ENCODE assay signal across 18 cellular contexts in the genomic region with DNA sequence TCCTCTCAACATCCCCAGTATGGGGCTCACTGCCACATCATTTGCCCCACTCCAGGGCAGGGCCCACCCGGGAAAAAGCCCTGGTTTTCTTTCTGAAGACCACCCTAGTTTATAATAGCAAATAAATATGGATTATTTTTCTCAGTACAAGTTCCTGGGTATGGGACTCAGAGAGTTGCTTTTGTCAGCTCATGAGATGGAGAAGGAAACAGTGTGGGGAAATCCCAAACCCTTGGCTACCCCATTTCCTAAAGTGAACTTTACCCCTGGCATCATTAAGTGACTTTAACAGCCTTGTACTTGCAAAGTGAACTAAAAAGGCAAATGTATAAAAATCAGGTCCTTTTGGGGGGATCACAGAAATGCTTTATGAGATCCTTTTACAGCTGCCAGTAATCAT.
A peak's percentile ranks its signal among the peaks of the same experiment; 100 is the strongest.
DNase-seq lines count a peak whose midpoint lies in the region; TF ChIP-seq lines count a peak whose summit lies in the region.
"Had no signal": no experiment of that assay in that cellular context is flagged by ENCODE, and none has a peak within 500 bp of the region (broad histone marks: within the 10 kb centered on the region; RNA-seq: fewer than 3 reads in every experiment).

No MANE protein-coding gene starts in this region.

- H3K36me3 ChIP-seq in GM23248 (ENCODE audit: low read depth) (no peaks in the 10 kb centered on the region), colonic mucosa (no peaks in the 10 kb centered on the region), skeletal muscle satellite cell (ENCODE audit: insufficient read depth, low read length) (no peaks in the 10 kb centered on the region), neural progenitor cell (no peaks in the 10 kb centered on the region)

- no peak for DNase-seq in GM23248
- no peak for DNase-seq in colonic mucosa
- no peak for DNase-seq in SHP77 (lab: John Stamatoyannopoulos, UW)
- no peak for DNase-seq in neural progenitor cell (ENCODE audit: low spot score)
- no peak for DNase-seq in NCI-H526 (lab: John Stamatoyannopoulos, UW)
- no peak for DNase-seq in COLO668 (lab: John Stamatoyannopoulos, UW; ENCODE audit: unreplicated experiment)
- DNase-seq: Calu3; CD4-positive, alpha-beta memory T cell; GF-D8; GOT3; KBM-7; NCI-H1694 treated with DMSO at 0.1 percent for 48 hours; NCI-H774; PC-3 had no signal

- H3K27me3 ChIP-seq in GM23248 (replicated peaks; ENCODE audit: insufficient read depth) (no peaks in the 10 kb centered on the region), colonic mucosa (no peaks in the 10 kb centered on the region), skeletal muscle satellite cell (ENCODE audit: control insufficient read depth, insufficient read depth, low read length) (no peaks in the 10 kb centered on the region), neural progenitor cell (peaks cover 27% of the 10 kb centered on the region)

- H3K4me3 ChIP-seq in GM23248 (no peak overlapping the region), colonic mucosa (no peak overlapping the region), skeletal muscle satellite cell (ENCODE audit: low read length) (no peak overlapping the region), neural progenitor cell (no peak overlapping the region)
- H3K4me3 ChIP-seq: A549 had no signal

- H4K20me1 ChIP-seq in GM23248 (ENCODE audit: insufficient read depth), result no peaks in the 10 kb centered on the region
- H4K20me1 ChIP-seq in neural progenitor cell (ENCODE audit: low read depth), result no peaks in the 10 kb centered on the region

- in situ Hi-C loops in GM23248 (cut with MboI), result no loop called here

- H3F3A ChIP-seq in GM23248 (ENCODE audit: insufficient read depth) (no peaks in the 10 kb centered on the region), neural progenitor cell (ENCODE audit: low read depth) (no peaks in the 10 kb centered on the region)

- no peak overlapping the region for H3K27ac ChIP-seq in GM23248
- H3K27ac ChIP-seq in colonic mucosa, result peak overlapping the region; percentile 32
- H3K27ac ChIP-seq in neural progenitor cell, result no peak overlapping the region
- H3K27ac ChIP-seq: A549, RWPE1 had no signal

- intact Hi-C loops in colonic mucosa (cut with DNase I), result no loop called here

- peaks cover 39% of the 10 kb centered on the region for H3K4me1 Mint-ChIP-seq in nephron
- H3K4me1 Mint-ChIP-seq in neural progenitor cell, result peaks cover 30% of the 10 kb centered on the region

- 91 to 95% methylated on average over 1 of the region's 1 CpG for WGBS in GM23248 (ENCODE audit: low coverage in 1 of 2, low lambda C conversion rate in 2 of 2, missing lambda C conversion rate in 2 of 2), 2 experiments

- no peaks in the 10 kb centered on the region for H3K36me3 Mint-ChIP-seq in nephron (ENCODE audit: low read depth)
- peaks cover 2% of the 10 kb centered on the region for H3K36me3 Mint-ChIP-seq in neural progenitor cell
- H3K36me3 Mint-ChIP-seq: CD4-positive, alpha-beta memory T cell had no signal

- H3K4me1 ChIP-seq in GM23248 (ENCODE audit: insufficient read depth) (peaks cover 18% of the 10 kb centered on the region), colonic mucosa (peaks cover 3% of the 10 kb centered on the region), skeletal muscle satellite cell (ENCODE audit: control insufficient read depth, insufficient read depth, low read length) (peaks cover 41% of the 10 kb centered on the region), neural progenitor cell (peaks cover 9% of the 10 kb centered on the region)
- H3K4me1 ChIP-seq: A549 had no signal

- no peak overlapping the region for H3K4me3 Mint-ChIP-seq in nephron
- no peak overlapping the region for H3K4me3 Mint-ChIP-seq in neural progenitor cell
- H3K4me3 Mint-ChIP-seq: CD4-positive, alpha-beta memory T cell had no signal

- H3K9me3 ChIP-seq in GM23248 (ENCODE audit: low read depth), result no peaks in the 10 kb centered on the region
- H3K9me3 ChIP-seq in colonic mucosa, result no peaks in the 10 kb centered on the region
- no peaks in the 10 kb centered on the region for H3K9me3 ChIP-seq in skeletal muscle satellite cell (replicated peaks; ENCODE audit: low read length)
- H3K9me3 ChIP-seq in neural progenitor cell (ENCODE audit: low read depth), result no peaks in the 10 kb centered on the region
- H3K9me3 ChIP-seq: A549 had no signal

- TF ChIP-seq CTCF in colonic mucosa (IDR thresholded peaks at IDR 0.05) (no peak), nephron (IDR thresholded peaks at IDR 0.05; ENCODE audit: unreplicated experiment in 3 of 3) (no peak), neural progenitor cell (IDR thresholded peaks at IDR 0.05) (no peak)

- H2AFZ ChIP-seq in GM23248, result peak overlapping the region; percentile 26; the same call in 1 of the 2 replicates
- no peak overlapping the region for H2AFZ ChIP-seq in neural progenitor cell (replicated peaks)

- H3K79me2 ChIP-seq in GM23248 (ENCODE audit: insufficient read depth), result no peaks in the 10 kb centered on the region
- H3K79me2 ChIP-seq in neural progenitor cell (ENCODE audit: low read depth), result no peaks in the 10 kb centered on the region

- H3K9ac ChIP-seq in GM23248 (no peak overlapping the region), colonic mucosa (ENCODE audit: low read depth in 2 of 2, low read length in 2 of 2) (no peak overlapping the region), skeletal muscle satellite cell (ENCODE audit: low read depth, low read length) (peak overlapping the region; percentile 16), neural progenitor cell (no peak overlapping the region)

- H3K9me2 ChIP-seq in GM23248 (ENCODE audit: insufficient read depth), result no peaks in the 10 kb centered on the region

- H3K27me3 Mint-ChIP-seq in nephron (ENCODE audit: low read depth) (no peaks in the 10 kb centered on the region), neural progenitor cell (ENCODE audit: insufficient read depth, low read depth) (peaks cover 10% of the 10 kb centered on the region)

- H3K4me2 ChIP-seq in GM23248 (ENCODE audit: unreplicated experiment) (no peak overlapping the region), skeletal muscle satellite cell (ENCODE audit: low read length) (no peak overlapping the region), neural progenitor cell (no peak overlapping the region)
- H3K4me2 ChIP-seq: A549 had no signal

- H3K9me3 Mint-ChIP-seq in nephron (no peaks in the 10 kb centered on the region), neural progenitor cell (peaks cover 3% of the 10 kb centered on the region)
- H3K9me3 Mint-ChIP-seq: CD4-positive, alpha-beta memory T cell had no signal

- H3K27ac Mint-ChIP-seq in nephron, result peak overlapping the region in 2 of 3 experiments; percentile 64 to 76
- no peak overlapping the region for H3K27ac Mint-ChIP-seq in neural progenitor cell
